ENCODE assay signal across 22 cellular contexts in the genomic region with DNA sequence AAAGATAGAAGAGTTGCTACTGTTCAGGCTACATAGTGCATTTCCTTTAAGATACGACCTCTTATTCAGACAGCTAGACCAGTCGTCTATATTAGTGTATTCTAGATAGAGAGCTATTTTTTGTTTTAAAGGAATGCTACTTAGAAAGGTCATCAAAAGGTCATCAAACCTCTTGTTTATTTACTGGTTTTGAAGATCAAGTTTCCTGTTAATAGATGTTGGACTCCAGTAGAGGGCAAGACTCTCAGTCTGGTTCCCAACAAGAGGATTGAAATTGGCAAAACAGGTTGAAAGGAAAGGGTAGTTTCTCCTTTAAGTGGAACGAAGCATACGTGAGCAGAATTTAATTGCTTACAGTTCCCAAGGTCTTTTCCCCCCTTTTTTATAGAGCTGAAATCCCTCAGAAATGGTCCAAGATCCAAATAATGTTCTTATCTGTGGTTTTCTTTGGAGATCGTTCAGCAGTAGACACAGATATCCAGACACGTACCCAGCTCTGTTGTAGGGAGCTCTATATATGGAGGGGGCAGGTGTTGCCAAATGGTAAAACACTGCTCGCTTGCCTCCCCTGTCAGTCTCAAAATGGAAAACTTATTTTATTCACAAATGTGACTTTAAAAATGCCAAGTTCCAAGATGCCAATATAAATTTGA. TPM values are rescaled to one million over a fixed set of nuclear protein-coding genes. Genes with fewer than 3 reads are reported as not detected.
A peak's percentile ranks its signal among the peaks of the same experiment; 100 is the strongest.
DNase-seq lines count a peak whose midpoint lies in the region; ATAC-seq, FAIRE-seq and TF ChIP-seq lines count a peak whose summit lies in the region.
"Had no signal": no experiment of that assay in that cellular context is flagged by ENCODE, and none has a peak within 500 bp of the region (broad histone marks: within the 10 kb centered on the region; RNA-seq: fewer than 3 reads in every experiment).

No MANE protein-coding gene starts in this region.

- peaks cover 2% of the 10 kb centered on the region for H3K4me1 Mint-ChIP-seq in astrocyte (ENCODE audit: low read depth, unreplicated experiment)
- no peaks in the 10 kb centered on the region for H3K4me1 Mint-ChIP-seq in natural killer cell
- H3K4me1 Mint-ChIP-seq: CD8-positive, alpha-beta memory T cell; H9; IgD-negative memory B cell had no signal

- H4K20me1 ChIP-seq in astrocyte (ENCODE audit: insufficient read depth, low read length): no peaks in the 10 kb centered on the region

- H3K4me2 ChIP-seq in A549 (peak overlapping the region; percentile 40; the same call in 2 of the 3 replicates), astrocyte (ENCODE audit: low read length) (no peak overlapping the region), neuronal stem cell (ENCODE audit: insufficient read depth, low read length, poor library complexity, severe bottlenecking) (no peak overlapping the region)

- no peak overlapping the region for H4K91ac ChIP-seq in neuronal stem cell (ENCODE audit: low read depth, low read length, poor library complexity)

- CTCF ChIA-PET in A549 (lab: Yijun Ruan, JAX): interaction anchor here (0.8 to 1.3 kb wide), 2 partner anchors 50 to 590 kb away, joined by 3 to 4 read pairs; no protein-coding TSS in a partner anchor

- H3K9me3 Mint-ChIP-seq in astrocyte (ENCODE audit: unreplicated experiment) (peaks cover 3% of the 10 kb centered on the region), natural killer cell (no peaks in the 10 kb centered on the region)

- H3K9me3 ChIP-seq in A549: no peaks in the 10 kb centered on the region
- no peaks in the 10 kb centered on the region for H3K9me3 ChIP-seq in astrocyte (ENCODE audit: insufficient read depth, low read depth, low read length)
- no peaks in the 10 kb centered on the region for H3K9me3 ChIP-seq in neuronal stem cell (replicated peaks in 1 of 2; ENCODE audit: control insufficient read depth in 2 of 2, insufficient read depth in 1 of 2, low read depth in 1 of 2, low read length in 2 of 2)

- DNase-seq in A549 (ENCODE audit: low read depth in 1 of 2, low spot score in 1 of 2) (no peak), Caki2 (ENCODE audit: low read depth) (peak; percentile 23), astrocyte (ENCODE audit: low read depth) (peak; percentile 31), iris pigment epithelial cell (ENCODE audit: low read depth) (peak; percentile 38), neuronal stem cell (ENCODE audit: low spot score) (no peak), SK-N-DZ (ENCODE audit: low spot score) (no peak), DMS 273 (lab: John Stamatoyannopoulos, UW; ENCODE audit: unreplicated experiment) (no peak), natural killer cell (no peak)
- DNase-seq: ACHN; C1 segment of cervical spinal cord; CD8-positive, alpha-beta memory T cell; DMS 273 treated with DMSO at 0.1 percent for 48 hours; DND-41; GDM1; H9; NCI-H1105 treated with DMSO at 0.1 percent for 48 hours; NCI-H1694 treated with DMSO at 0.1 percent for 48 hours; NCI-H226; NCI-H524 treated with DMSO at 0.1 percent for 48 hours; SIG-M5 had no signal

- H3K36me3 Mint-ChIP-seq in astrocyte (ENCODE audit: low read depth, unreplicated experiment) (peaks cover 4% of the 10 kb centered on the region), natural killer cell (no peaks in the 10 kb centered on the region)
- H3K36me3 Mint-ChIP-seq: CD8-positive, alpha-beta memory T cell had no signal

- POLR2A ChIA-PET in A549 (lab: Yijun Ruan, JAX): no interaction called here

- H3K4me1 ChIP-seq in A549 (peaks cover 23% of the 10 kb centered on the region), astrocyte (ENCODE audit: insufficient read depth, low read length) (peaks cover 6% of the 10 kb centered on the region), neuronal stem cell (ENCODE audit: control insufficient read depth in 2 of 2, insufficient read depth in 1 of 2, low read depth in 1 of 2, low read length in 2 of 2) (no peaks in the 10 kb centered on the region)

- no peak overlapping the region for H2BK5ac ChIP-seq in neuronal stem cell (ENCODE audit: low read length)

- H2AFZ ChIP-seq in astrocyte (ENCODE audit: low read depth, low read length) (no peak overlapping the region), neuronal stem cell (ENCODE audit: low read length) (no peak overlapping the region)

- H3K27me3 Mint-ChIP-seq in astrocyte (ENCODE audit: low read depth, unreplicated experiment) (peaks cover 3% of the 10 kb centered on the region), natural killer cell (ENCODE audit: low read depth in 2 of 2) (peaks cover 7% of the 10 kb centered on the region in 2 donors)
- H3K27me3 Mint-ChIP-seq: IgD-negative memory B cell had no signal

- no peaks in the 10 kb centered on the region for H3K27me3 ChIP-seq in astrocyte (ENCODE audit: insufficient read depth, low read length)
- H3K27me3 ChIP-seq in neuronal stem cell (ENCODE audit: control insufficient read depth in 3 of 3, insufficient read depth in 3 of 3, low read depth in 1 of 3, low read length in 3 of 3): peaks cover 0 to 7% (median 0%) of the 10 kb centered on the region in 3 experiments

- FAIRE-seq in A549 (lab: Jason Lieb, UNC): no peak
- no peak for FAIRE-seq in astrocyte (lab: Jason Lieb, UNC)
- FAIRE-seq: HTR-8/SVneo had no signal

- no peak overlapping the region for H2AK5ac ChIP-seq in neuronal stem cell (ENCODE audit: low read depth, low read length)

- H3K36me3 ChIP-seq in astrocyte (ENCODE audit: insufficient read depth, low read length): no peaks in the 10 kb centered on the region
- no peaks in the 10 kb centered on the region for H3K36me3 ChIP-seq in neuronal stem cell (replicated peaks in 1 of 2; ENCODE audit: control insufficient read depth in 2 of 2, insufficient read depth in 2 of 2, low read length in 2 of 2)

- no peak overlapping the region for H3K4me3 ChIP-seq in A549
- H3K4me3 ChIP-seq in astrocyte (ENCODE audit: insufficient read depth, low read depth, low read length): no peak overlapping the region
- no peak overlapping the region for H3K4me3 ChIP-seq in neuronal stem cell (ENCODE audit: low read length in 2 of 2)

- no peak for TF ChIP-seq RAD21 in A549 (conservative IDR thresholded peaks at IDR 0.05 in 1 of 2, IDR thresholded peaks at IDR 0.05 in 1 of 2)

- H3K79me1 ChIP-seq in neuronal stem cell (ENCODE audit: low read depth, low read length): no peaks in the 10 kb centered on the region

- no peaks in the 10 kb centered on the region for H3K79me2 ChIP-seq in astrocyte (ENCODE audit: insufficient read depth, low read length)

- H3K27ac ChIP-seq in A549 (0 out of 6 replicates have a peak overlapping the region, but pooled peaks of 1 of the 2 experiments have one; percentile 27), astrocyte (ENCODE audit: low read depth, low read length) (no peak overlapping the region), neuronal stem cell (replicated peaks; ENCODE audit: low read length) (no peak overlapping the region)

- H2BK12ac ChIP-seq in neuronal stem cell (ENCODE audit: low read length): no peak overlapping the region

- H3K14ac ChIP-seq in neuronal stem cell (ENCODE audit: low read length): no peak overlapping the region

- H3K4ac ChIP-seq in neuronal stem cell (ENCODE audit: low read length): no peak overlapping the region

- H3K4me3 Mint-ChIP-seq in astrocyte (ENCODE audit: unreplicated experiment) (no peak overlapping the region), natural killer cell (no peak overlapping the region)
- H3K4me3 Mint-ChIP-seq: CD8-positive, alpha-beta memory T cell; H9; IgD-negative memory B cell had no signal

- TF ChIP-seq EP300 in A549 (IDR thresholded peaks at IDR 0.05): no peak

- H2BK120ac ChIP-seq in neuronal stem cell (ENCODE audit: low read depth, low read length): no peak overlapping the region

- no peak for TF ChIP-seq POLR2A in A549 (IDR thresholded peaks at IDR 0.05; ENCODE audit: low read length)

- in situ Hi-C loops in Caki2 (cut with HindIII; ENCODE audit: low pct_unique_long_range_greater_than_20kb, low sequenced_read_pairs): no loop called here

- no peak overlapping the region for H2BK15ac ChIP-seq in neuronal stem cell (ENCODE audit: low read length)

- TF ChIP-seq CTCF in A549 (IDR thresholded peaks at IDR 0.05) (no peak), astrocyte (IDR thresholded peaks at IDR 0.05; ENCODE audit: insufficient read depth, low read depth, low read length) (no peak), natural killer cell (IDR thresholded peaks at IDR 0.05) (no peak)

- WGBS in A549 (ENCODE audit: missing lambda C conversion rate): 69% methylated on average over 7 of the region's 7 CpGs
- no CpG with 5 or more reads among the region's 7 CpGs for WGBS in neuronal stem cell (ENCODE audit: extremely low coverage in 2 of 2, insufficient read length in 2 of 2, insufficient replicate concordance in 1 of 2), 2 donors

- ATAC-seq in A549: no peak
- no peak for ATAC-seq in natural killer cell

- H3K9ac ChIP-seq in astrocyte (ENCODE audit: low read length) (no peak overlapping the region), neuronal stem cell (ENCODE audit: low read depth, low read length, poor library complexity) (no peak overlapping the region)

- H3K23ac ChIP-seq in neuronal stem cell (ENCODE audit: low read depth, low read length, poor library complexity): no peak overlapping the region

- H3K27ac Mint-ChIP-seq in astrocyte (ENCODE audit: unreplicated experiment) (no peak overlapping the region), natural killer cell (no peak overlapping the region)
- H3K27ac Mint-ChIP-seq: CD8-positive, alpha-beta memory T cell; H9; IgD-negative memory B cell had no signal

- intact Hi-C loops in natural killer cell (cut with micrococcal nuclease): no loop called here

- no peak overlapping the region for H4K8ac ChIP-seq in neuronal stem cell (ENCODE audit: low read depth, low read length)

- H3K18ac ChIP-seq in neuronal stem cell (ENCODE audit: low read length): no peak overlapping the region

TF ChIP-seq in A549, 52 proteins besides CTCF, POLR2A, EP300 and RAD21 (continues in another document):
- no peak for TF ChIP-seq SREBF2 (IDR thresholded peaks at IDR 0.05)

RNA-seq across cellular contexts. Expression of gene BAMBI, which starts 37.2 kb away (rescaled TPM):
- 40.5 and 60.8 TPM in 2 replicates for polyA plus RNA-seq in A549 (2011; rRNA removed)
- 20.6 and 25.0 TPM in 2 replicates for polyA plus RNA-seq in A549 (2012; cell fraction: cytosol; rRNA removed)
- 24.3 and 33.2 TPM in 2 replicates for polyA plus RNA-seq in A549 (2012; cell fraction: nucleus; rRNA removed)
- polyA plus RNA-seq in A549 (2017; fragmentation: RNase III; extraction: RNeasy Plus Mini Kit Qiagen cat#74134 plus additional on column Dnase treatment): 23.2 to 26.1 TPM (median 25.6 TPM) in 3 replicates
- polyA minus RNA-seq in A549 (2011; rRNA and poly(A)+ RNA removed): 25.2 and 32.9 TPM in 2 replicates
- total RNA-seq in Caki2 (2014; rRNA removed; shearing (Covaris generic); ENCODE audit: low replicate concordance): 19.8 and 26.8 TPM in 2 replicates
- total RNA-seq in astrocyte: 45.4 and 50.6 TPM in 2 replicates
- polyA plus RNA-seq in neuronal stem cell (2013, experiment 1 of 2): 0.82 TPM
- polyA plus RNA-seq in neuronal stem cell (2013, experiment 2 of 2): 0.71 TPM
- 21.9 and 23.1 TPM in 2 replicates for polyA plus RNA-seq in SK-N-DZ (2014; cell fraction: cytosol; rRNA removed)
- 27.5 and 29.4 TPM in 2 replicates for polyA plus RNA-seq in SK-N-DZ (2014; cell fraction: nucleus; rRNA removed)
- total RNA-seq in natural killer cell: under 1 TPM; 0.70 to 0.95 (median 0.94) TPM

Comparison
In these comparisons a context has a peak if more than half of its experiments do, and no peak if none do; other contexts are left out.
1. DNase-seq: peak in Caki2 (single experiment), astrocyte (single experiment) and iris pigment epithelial cell (single experiment); none in A549 (0 of 2), neuronal stem cell (single experiment), SK-N-DZ (single experiment), DMS 273 (single experiment) and natural killer cell (single experiment).
2. RNA of gene BAMBI, which starts 37.2 kb away (total RNA-seq): 45.4 to 50.6 TPM in astrocyte and 19.8 to 26.8 TPM in Caki2; 0.70 to 0.95 TPM in natural killer cell; every median in the first group is over 10 times any median in the second.